Comparison of ENCODE assay signal across 1 cellular context in the genomic region with DNA sequence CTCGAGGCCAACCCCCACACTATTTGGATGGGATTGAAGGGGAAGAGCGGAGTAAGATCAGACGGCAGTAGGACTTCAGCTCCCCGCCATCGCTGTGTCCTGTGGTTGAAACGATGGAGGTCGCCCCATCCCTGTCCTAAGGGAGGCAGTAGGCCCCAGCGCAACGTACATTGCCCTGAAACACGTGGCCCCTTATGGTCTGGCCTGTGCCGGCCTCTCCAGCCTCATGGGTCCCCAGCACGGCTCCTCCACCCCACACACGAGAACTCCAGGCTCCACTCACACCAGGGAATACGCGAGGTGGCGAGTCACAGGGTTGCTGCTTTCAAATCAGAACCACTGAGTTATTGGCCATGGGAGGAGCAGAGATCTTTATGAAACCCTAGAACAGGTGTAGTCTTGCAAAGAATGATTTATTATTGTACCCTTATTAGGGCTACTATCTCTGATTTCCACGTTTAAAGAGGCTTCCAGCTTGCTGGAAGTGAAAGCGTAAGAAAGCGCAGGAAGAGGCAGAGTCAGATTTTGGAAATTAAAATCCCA.
TF ChIP-seq lines count a peak whose summit lies in the region.

No MANE protein-coding gene starts in this region.

TF ChIP-seq in HepG2, 621 proteins besides CTCF, POLR2A, EP300 and RAD21 (continued from another document and continues in another):
- TF ChIP-seq, protein P1, sequence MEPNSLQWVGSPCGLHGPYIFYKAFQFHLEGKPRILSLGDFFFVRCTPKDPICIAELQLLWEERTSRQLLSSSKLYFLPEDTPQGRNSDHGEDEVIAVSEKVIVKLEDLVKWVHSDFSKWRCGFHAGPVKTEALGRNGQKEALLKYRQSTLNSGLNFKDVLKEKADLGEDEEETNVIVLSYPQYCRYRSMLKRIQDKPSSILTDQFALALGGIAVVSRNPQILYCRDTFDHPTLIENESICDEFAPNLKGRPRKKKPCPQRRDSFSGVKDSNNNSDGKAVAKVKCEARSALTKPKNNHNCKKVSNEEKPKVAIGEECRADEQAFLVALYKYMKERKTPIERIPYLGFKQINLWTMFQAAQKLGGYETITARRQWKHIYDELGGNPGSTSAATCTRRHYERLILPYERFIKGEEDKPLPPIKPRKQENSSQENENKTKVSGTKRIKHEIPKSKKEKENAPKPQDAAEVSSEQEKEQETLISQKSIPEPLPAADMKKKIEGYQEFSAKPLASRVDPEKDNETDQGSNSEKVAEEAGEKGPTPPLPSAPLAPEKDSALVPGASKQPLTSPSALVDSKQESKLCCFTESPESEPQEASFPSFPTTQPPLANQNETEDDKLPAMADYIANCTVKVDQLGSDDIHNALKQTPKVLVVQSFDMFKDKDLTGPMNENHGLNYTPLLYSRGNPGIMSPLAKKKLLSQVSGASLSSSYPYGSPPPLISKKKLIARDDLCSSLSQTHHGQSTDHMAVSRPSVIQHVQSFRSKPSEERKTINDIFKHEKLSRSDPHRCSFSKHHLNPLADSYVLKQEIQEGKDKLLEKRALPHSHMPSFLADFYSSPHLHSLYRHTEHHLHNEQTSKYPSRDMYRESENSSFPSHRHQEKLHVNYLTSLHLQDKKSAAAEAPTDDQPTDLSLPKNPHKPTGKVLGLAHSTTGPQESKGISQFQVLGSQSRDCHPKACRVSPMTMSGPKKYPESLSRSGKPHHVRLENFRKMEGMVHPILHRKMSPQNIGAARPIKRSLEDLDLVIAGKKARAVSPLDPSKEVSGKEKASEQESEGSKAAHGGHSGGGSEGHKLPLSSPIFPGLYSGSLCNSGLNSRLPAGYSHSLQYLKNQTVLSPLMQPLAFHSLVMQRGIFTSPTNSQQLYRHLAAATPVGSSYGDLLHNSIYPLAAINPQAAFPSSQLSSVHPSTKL (CRISPR knock-in tag; IDR thresholded peaks at IDR 0.05): peak; percentile 48; the same call in 1 of the 2 replicates
- TF ChIP-seq SMAD3 (CRISPR knock-in tag; IDR thresholded peaks at IDR 0.05) (0 out of 2 replicates have a peak, but pooled peaks have one; percentile 7), NFE2L1 (CRISPR knock-in tag; IDR thresholded peaks at IDR 0.05; ENCODE audit: borderline replicate concordance) (0 out of 2 replicates have a peak, but pooled peaks have one; percentile 32), REXO4 (CRISPR knock-in tag; IDR thresholded peaks at IDR 0.05; ENCODE audit: borderline replicate concordance) (peak; percentile 76; the same call in 1 of the 2 replicates), SUZ12 (IDR thresholded peaks at IDR 0.05; ENCODE audit: low read depth, low read length) (no peak), HDAC2 (CRISPR knock-in tag; IDR thresholded peaks at IDR 0.05) (peak; percentile 45; the same call in 1 of the 2 replicates), ZNF136 (CRISPR knock-in tag; IDR thresholded peaks at IDR 0.05; ENCODE audit: low read depth) (peak; percentile 77; the same call in 1 of the 2 replicates), MEF2D (CRISPR knock-in tag; IDR thresholded peaks at IDR 0.05) (no peak; the same call in 1 of the 2 replicates), ZNF556 (CRISPR knock-in tag; IDR thresholded peaks at IDR 0.05; ENCODE audit: borderline replicate concordance) (no peak), SP5 (CRISPR knock-in tag; IDR thresholded peaks at IDR 0.05; ENCODE audit: borderline replicate concordance, low read depth) (peak; percentile 4; the same call in 1 of the 2 replicates), DNMT1 (CRISPR knock-in tag; IDR thresholded peaks at IDR 0.05) (peak; percentile 91; the same call in 1 of the 2 replicates), TP53 (CRISPR knock-in tag; conservative IDR thresholded peaks at IDR 0.05) (no peak), MXI1 (IDR thresholded peaks at IDR 0.05; ENCODE audit: borderline replicate concordance, low read depth, low read length) (no peak; the same call in 2 of the 3 replicates), PLRG1 (conservative IDR thresholded peaks at IDR 0.05) (no peak), NFKB2 (CRISPR knock-in tag; IDR thresholded peaks at IDR 0.05; ENCODE audit: borderline replicate concordance) (peak; percentile 96; the same call in 1 of the 2 replicates), ZBTB38 (CRISPR knock-in tag; IDR thresholded peaks at IDR 0.05) (peak; percentile 99), POLR2AphosphoS5 (IDR thresholded peaks at IDR 0.05; ENCODE audit: low read depth, low read length) (no peak), YEATS2 (CRISPR knock-in tag; IDR thresholded peaks at IDR 0.05; ENCODE audit: borderline replicate concordance) (peak; percentile 58), ZNF768 (CRISPR knock-in tag; IDR thresholded peaks at IDR 0.05) (peak; percentile 72; the same call in 1 of the 2 replicates), ZKSCAN8 (CRISPR knock-in tag; IDR thresholded peaks at IDR 0.05; ENCODE audit: borderline replicate concordance) (no peak; the same call in 1 of the 2 replicates), ZBTB42 (CRISPR knock-in tag; IDR thresholded peaks at IDR 0.05) (peak; percentile 46; the same call in 1 of the 2 replicates), ZBTB21 (CRISPR knock-in tag; IDR thresholded peaks at IDR 0.05) (no peak), ZNF256 (CRISPR knock-in tag; conservative IDR thresholded peaks at IDR 0.05) (0 out of 2 replicates have a peak, but pooled peaks have one; percentile 81), ZNF746 (CRISPR knock-in tag; IDR thresholded peaks at IDR 0.05) (peak; percentile 79), KAT8 (CRISPR knock-in tag; IDR thresholded peaks at IDR 0.05) (no peak), NONO (IDR thresholded peaks at IDR 0.05) (no peak), NONO (CRISPR knock-in tag; conservative IDR thresholded peaks at IDR 0.05) (peak; percentile 22; the same call in 1 of the 2 replicates), TAF15 (IDR thresholded peaks at IDR 0.05; ENCODE audit: low read depth, low read length, poor library complexity, severe bottlenecking) (no peak), SNRNP70 (IDR thresholded peaks at IDR 0.05; ENCODE audit: low read depth, low read length) (no peak), ZNF557 (CRISPR knock-in tag; IDR thresholded peaks at IDR 0.05) (peak; percentile 73; the same call in 1 of the 2 replicates), ZNF3 (CRISPR knock-in tag; IDR thresholded peaks at IDR 0.05) (0 out of 2 replicates have a peak, but pooled peaks have one; percentile 28), MIXL1 (CRISPR knock-in tag; IDR thresholded peaks at IDR 0.05) (peak; percentile 11; the same call in 1 of the 2 replicates), PHB2 (IDR thresholded peaks at IDR 0.05; ENCODE audit: partially characterized antibody) (no peak), ATF7 (IDR thresholded peaks at IDR 0.05) (no peak), ATF7 (CRISPR knock-in tag; IDR thresholded peaks at IDR 0.05) (no peak), ZNF547 (CRISPR knock-in tag; IDR thresholded peaks at IDR 0.05) (peak; percentile 37), ZNF263 (CRISPR knock-in tag; IDR thresholded peaks at IDR 0.05) (peak; percentile 77; the same call in 1 of the 2 replicates), NFATC3 (CRISPR knock-in tag; IDR thresholded peaks at IDR 0.05) (0 out of 2 replicates have a peak, but pooled peaks have one; percentile 29), ZNF567 (CRISPR knock-in tag; IDR thresholded peaks at IDR 0.05; ENCODE audit: borderline replicate concordance) (no peak; the same call in 1 of the 2 replicates), BHLHE40 (IDR thresholded peaks at IDR 0.05; ENCODE audit: low read length) (no peak; the same call in 1 of the 2 replicates), AGO2 (optimal IDR thresholded peaks at IDR 0.05; ENCODE audit: low read depth, low read length) (no peak), HNF4A (CRISPR knock-in tag; IDR thresholded peaks at IDR 0.05) (peak; percentile 55)
- TF ChIP-seq, protein P2, sequence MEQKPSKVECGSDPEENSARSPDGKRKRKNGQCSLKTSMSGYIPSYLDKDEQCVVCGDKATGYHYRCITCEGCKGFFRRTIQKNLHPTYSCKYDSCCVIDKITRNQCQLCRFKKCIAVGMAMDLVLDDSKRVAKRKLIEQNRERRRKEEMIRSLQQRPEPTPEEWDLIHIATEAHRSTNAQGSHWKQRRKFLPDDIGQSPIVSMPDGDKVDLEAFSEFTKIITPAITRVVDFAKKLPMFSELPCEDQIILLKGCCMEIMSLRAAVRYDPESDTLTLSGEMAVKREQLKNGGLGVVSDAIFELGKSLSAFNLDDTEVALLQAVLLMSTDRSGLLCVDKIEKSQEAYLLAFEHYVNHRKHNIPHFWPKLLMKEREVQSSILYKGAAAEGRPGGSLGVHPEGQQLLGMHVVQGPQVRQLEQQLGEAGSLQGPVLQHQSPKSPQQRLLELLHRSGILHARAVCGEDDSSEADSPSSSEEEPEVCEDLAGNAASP (CRISPR knock-in tag; IDR thresholded peaks at IDR 0.05; ENCODE audit: borderline replicate concordance): no peak; the same call in 1 of the 2 replicates
- TF ChIP-seq, protein P3, sequence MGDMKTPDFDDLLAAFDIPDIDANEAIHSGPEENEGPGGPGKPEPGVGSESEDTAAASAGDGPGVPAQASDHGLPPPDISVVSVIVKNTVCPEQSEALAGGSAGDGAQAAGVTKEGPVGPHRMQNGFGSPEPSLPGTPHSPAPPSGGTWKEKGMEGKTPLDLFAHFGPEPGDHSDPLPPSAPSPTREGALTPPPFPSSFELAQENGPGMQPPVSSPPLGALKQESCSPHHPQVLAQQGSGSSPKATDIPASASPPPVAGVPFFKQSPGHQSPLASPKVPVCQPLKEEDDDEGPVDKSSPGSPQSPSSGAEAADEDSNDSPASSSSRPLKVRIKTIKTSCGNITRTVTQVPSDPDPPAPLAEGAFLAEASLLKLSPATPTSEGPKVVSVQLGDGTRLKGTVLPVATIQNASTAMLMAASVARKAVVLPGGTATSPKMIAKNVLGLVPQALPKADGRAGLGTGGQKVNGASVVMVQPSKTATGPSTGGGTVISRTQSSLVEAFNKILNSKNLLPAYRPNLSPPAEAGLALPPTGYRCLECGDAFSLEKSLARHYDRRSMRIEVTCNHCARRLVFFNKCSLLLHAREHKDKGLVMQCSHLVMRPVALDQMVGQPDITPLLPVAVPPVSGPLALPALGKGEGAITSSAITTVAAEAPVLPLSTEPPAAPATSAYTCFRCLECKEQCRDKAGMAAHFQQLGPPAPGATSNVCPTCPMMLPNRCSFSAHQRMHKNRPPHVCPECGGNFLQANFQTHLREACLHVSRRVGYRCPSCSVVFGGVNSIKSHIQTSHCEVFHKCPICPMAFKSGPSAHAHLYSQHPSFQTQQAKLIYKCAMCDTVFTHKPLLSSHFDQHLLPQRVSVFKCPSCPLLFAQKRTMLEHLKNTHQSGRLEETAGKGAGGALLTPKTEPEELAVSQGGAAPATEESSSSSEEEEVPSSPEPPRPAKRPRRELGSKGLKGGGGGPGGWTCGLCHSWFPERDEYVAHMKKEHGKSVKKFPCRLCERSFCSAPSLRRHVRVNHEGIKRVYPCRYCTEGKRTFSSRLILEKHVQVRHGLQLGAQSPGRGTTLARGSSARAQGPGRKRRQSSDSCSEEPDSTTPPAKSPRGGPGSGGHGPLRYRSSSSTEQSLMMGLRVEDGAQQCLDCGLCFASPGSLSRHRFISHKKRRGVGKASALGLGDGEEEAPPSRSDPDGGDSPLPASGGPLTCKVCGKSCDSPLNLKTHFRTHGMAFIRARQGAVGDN (CRISPR knock-in tag; IDR thresholded peaks at IDR 0.05): peak; percentile 97
- TF ChIP-seq, protein P4, sequence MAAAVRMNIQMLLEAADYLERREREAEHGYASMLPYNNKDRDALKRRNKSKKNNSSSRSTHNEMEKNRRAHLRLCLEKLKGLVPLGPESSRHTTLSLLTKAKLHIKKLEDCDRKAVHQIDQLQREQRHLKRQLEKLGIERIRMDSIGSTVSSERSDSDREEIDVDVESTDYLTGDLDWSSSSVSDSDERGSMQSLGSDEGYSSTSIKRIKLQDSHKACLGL (CRISPR knock-in tag; IDR thresholded peaks at IDR 0.05): peak; percentile 56; the same call in 1 of the 2 replicates
- TF ChIP-seq, protein P5, sequence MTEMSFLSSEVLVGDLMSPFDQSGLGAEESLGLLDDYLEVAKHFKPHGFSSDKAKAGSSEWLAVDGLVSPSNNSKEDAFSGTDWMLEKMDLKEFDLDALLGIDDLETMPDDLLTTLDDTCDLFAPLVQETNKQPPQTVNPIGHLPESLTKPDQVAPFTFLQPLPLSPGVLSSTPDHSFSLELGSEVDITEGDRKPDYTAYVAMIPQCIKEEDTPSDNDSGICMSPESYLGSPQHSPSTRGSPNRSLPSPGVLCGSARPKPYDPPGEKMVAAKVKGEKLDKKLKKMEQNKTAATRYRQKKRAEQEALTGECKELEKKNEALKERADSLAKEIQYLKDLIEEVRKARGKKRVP (CRISPR knock-in tag; IDR thresholded peaks at IDR 0.05): no peak; a peak in 1 of 4 replicates
- TF ChIP-seq, protein P6, sequence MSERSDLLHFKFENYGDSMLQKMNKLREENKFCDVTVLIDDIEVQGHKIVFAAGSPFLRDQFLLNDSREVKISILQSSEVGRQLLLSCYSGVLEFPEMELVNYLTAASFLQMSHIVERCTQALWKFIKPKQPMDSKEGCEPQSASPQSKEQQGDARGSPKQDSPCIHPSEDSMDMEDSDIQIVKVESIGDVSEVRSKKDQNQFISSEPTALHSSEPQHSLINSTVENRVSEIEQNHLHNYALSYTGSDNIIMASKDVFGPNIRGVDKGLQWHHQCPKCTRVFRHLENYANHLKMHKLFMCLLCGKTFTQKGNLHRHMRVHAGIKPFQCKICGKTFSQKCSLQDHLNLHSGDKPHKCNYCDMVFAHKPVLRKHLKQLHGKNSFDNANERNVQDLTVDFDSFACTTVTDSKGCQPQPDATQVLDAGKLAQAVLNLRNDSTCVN (CRISPR knock-in tag; IDR thresholded peaks at IDR 0.05; ENCODE audit: borderline replicate concordance): no peak; the same call in none of the 2 replicates
- TF ChIP-seq, protein P7, sequence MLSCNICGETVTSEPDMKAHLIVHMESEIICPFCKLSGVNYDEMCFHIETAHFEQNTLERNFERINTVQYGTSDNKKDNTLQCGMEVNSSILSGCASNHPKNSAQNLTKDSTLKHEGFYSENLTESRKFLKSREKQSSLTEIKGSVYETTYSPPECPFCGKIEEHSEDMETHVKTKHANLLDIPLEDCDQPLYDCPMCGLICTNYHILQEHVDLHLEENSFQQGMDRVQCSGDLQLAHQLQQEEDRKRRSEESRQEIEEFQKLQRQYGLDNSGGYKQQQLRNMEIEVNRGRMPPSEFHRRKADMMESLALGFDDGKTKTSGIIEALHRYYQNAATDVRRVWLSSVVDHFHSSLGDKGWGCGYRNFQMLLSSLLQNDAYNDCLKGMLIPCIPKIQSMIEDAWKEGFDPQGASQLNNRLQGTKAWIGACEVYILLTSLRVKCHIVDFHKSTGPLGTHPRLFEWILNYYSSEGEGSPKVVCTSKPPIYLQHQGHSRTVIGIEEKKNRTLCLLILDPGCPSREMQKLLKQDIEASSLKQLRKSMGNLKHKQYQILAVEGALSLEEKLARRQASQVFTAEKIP (CRISPR knock-in tag; IDR thresholded peaks at IDR 0.05; ENCODE audit: borderline replicate concordance): no peak
- TF ChIP-seq, protein P8, sequence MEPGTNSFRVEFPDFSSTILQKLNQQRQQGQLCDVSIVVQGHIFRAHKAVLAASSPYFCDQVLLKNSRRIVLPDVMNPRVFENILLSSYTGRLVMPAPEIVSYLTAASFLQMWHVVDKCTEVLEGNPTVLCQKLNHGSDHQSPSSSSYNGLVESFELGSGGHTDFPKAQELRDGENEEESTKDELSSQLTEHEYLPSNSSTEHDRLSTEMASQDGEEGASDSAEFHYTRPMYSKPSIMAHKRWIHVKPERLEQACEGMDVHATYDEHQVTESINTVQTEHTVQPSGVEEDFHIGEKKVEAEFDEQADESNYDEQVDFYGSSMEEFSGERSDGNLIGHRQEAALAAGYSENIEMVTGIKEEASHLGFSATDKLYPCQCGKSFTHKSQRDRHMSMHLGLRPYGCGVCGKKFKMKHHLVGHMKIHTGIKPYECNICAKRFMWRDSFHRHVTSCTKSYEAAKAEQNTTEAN (CRISPR knock-in tag; conservative IDR thresholded peaks at IDR 0.05): 0 out of 2 replicates have a peak, but pooled peaks have one; percentile 57
